Comparison of ENCODE assay signal across 20 cellular contexts in the genomic region with DNA sequence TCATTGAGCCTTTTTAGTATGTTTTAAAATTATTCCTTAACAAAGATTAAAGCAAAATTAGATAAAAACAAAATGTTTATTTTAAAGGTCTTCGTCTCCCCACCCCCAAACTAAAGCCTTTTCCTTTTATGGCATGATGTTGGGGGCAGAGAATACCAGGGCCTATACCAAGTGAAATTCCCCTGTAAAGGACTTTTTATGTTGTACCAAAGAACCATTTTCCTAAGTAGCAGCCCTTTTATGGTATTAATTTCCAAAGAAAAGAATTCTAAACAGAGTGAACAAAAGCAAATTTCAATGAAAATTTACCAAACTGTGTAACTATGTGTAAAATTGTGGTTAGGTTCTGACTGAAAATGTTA.
DNase-seq lines count a peak whose midpoint lies in the region; ATAC-seq and TF ChIP-seq lines count a peak whose summit lies in the region.
"Had no signal": no experiment of that assay in that cellular context is flagged by ENCODE, and none has a peak within 500 bp of the region (broad histone marks: within the 10 kb centered on the region; RNA-seq: fewer than 3 reads in every experiment).

No MANE protein-coding gene starts in this region.

- H3K9me3 ChIP-seq in adipocyte (ENCODE audit: control insufficient read depth, low read length), result no peaks in the 10 kb centered on the region
- no peaks in the 10 kb centered on the region for H3K9me3 ChIP-seq in sigmoid colon
- no peaks in the 10 kb centered on the region for H3K9me3 ChIP-seq in right lobe of liver
- H3K9me3 ChIP-seq: Caco-2 had no signal

- TF ChIP-seq POLR2A in sigmoid colon (IDR thresholded peaks at IDR 0.05), result no peak
- no peak for TF ChIP-seq POLR2A in right lobe of liver (IDR thresholded peaks at IDR 0.05)

- peaks cover 25% of the 10 kb centered on the region for H3K4me1 ChIP-seq in adipocyte (ENCODE audit: control insufficient read depth, insufficient read depth, low read length)
- H3K4me1 ChIP-seq in sigmoid colon, result peaks cover 0 to 17% (median 7%) of the 10 kb centered on the region in 4 donors
- H3K4me1 ChIP-seq in right lobe of liver, result peaks cover 0 to 16% (median 6%) of the 10 kb centered on the region in 4 donors
- H3K4me1 ChIP-seq: Caco-2 had no signal

- 65 to 93% methylated on average over 1 of the region's 1 CpG for WGBS in sigmoid colon, 2 donors
- 83% methylated on average over 1 of the region's 1 CpG for WGBS in right lobe of liver (ENCODE audit: insufficient coverage, low coverage, low lambda C conversion rate, missing lambda C conversion rate)

- TF ChIP-seq CTCF in fibroblast of pulmonary artery (IDR thresholded peaks at IDR 0.05; ENCODE audit: low read length, missing control alignments), result no peak
- TF ChIP-seq CTCF in sigmoid colon (IDR thresholded peaks at IDR 0.05), result no peak
- no peak for TF ChIP-seq CTCF in right lobe of liver (IDR thresholded peaks at IDR 0.05)

- H3K36me3 ChIP-seq in adipocyte (ENCODE audit: control insufficient read depth, insufficient read depth, low read length, severe bottlenecking) (peaks cover 90% of the 10 kb centered on the region), sigmoid colon (peaks cover 18 to 98% (median 30%) of the 10 kb centered on the region in 4 donors), right lobe of liver (peaks cover 0 to 30% (median 10%) of the 10 kb centered on the region in 4 donors)

- H3K9ac ChIP-seq in adipocyte (ENCODE audit: low read length), result peak overlapping the region; percentile 76

- peak overlapping the region; percentile 46 to 74 (median 68) for H3K27ac ChIP-seq in sigmoid colon
- H3K27ac ChIP-seq in right lobe of liver, result no peak overlapping the region
- H3K27ac ChIP-seq: RWPE1 had no signal

- intact Hi-C loops in sigmoid colon (cut with DNase I) (no loop called here), right lobe of liver (cut with DNase I) (no loop called here)

- H3K27me3 ChIP-seq in adipocyte (replicated peaks; ENCODE audit: control insufficient read depth, insufficient read depth, low read length) (no peaks in the 10 kb centered on the region), sigmoid colon (no peaks in the 10 kb centered on the region), right lobe of liver (no peaks in the 10 kb centered on the region)

- ATAC-seq in right lobe of liver, result no peak
- ATAC-seq: activated CD8-positive, alpha-beta T cell treated with anti-CD3 and anti-CD28 coated beads for 36 hours had no signal

- H3K4me3 ChIP-seq in adipocyte (ENCODE audit: low read length), result peak overlapping the region; percentile 70
- no peak overlapping the region for H3K4me3 ChIP-seq in fibroblast of pulmonary artery (replicated peaks; ENCODE audit: low read depth, low read length)
- H3K4me3 ChIP-seq in sigmoid colon, result no peak overlapping the region
- no peak overlapping the region for H3K4me3 ChIP-seq in right lobe of liver

- no peak for TF ChIP-seq EP300 in sigmoid colon (IDR thresholded peaks at IDR 0.05)

- DNase-seq in EL (peak; percentile 50), adipocyte (ENCODE audit: low read depth) (no peak), fibroblast of pulmonary artery (ENCODE audit: low read depth) (peak; percentile 71), sigmoid colon (no peak), NCI-H526 (lab: John Stamatoyannopoulos, UW) (no peak), right lobe of liver (no peak), nucleus accumbens (lab: John Stamatoyannopoulos, UW) (no peak), NCI-H2227 (lab: John Stamatoyannopoulos, UW; ENCODE audit: unreplicated experiment) (no peak)
- DNase-seq: activated CD8-positive, alpha-beta T cell treated with anti-CD3 and anti-CD28 coated beads for 36 hours; activated naive CD8-positive, alpha-beta T cell treated with anti-CD3 and anti-CD28 coated beads, Interleukin-2, amount 10 ng/mL, durations not matched to agents 7 days and 5 days; activated T-cell treated with anti-CD3 and anti-CD28 coated beads, Interleukin-2, amount 50 U/mL, for 48 hours; AML-193; Caco-2; GDM1; KBM-7; kidney; NCI-H1417; NK-92 treated with Interleukin-12 subunit alpha and Interleukin-12 subunit beta, amount 100 ng/mL, for 24 hours; T-helper 1 cell had no signal

Comparison
In these comparisons a context has a peak if more than half of its experiments do, and no peak if none do; other contexts are left out.
1. DNase-seq: peak in EL (single experiment) and fibroblast of pulmonary artery (single experiment); none in adipocyte (single experiment), sigmoid colon (single experiment), NCI-H526 (0 of 2), right lobe of liver (0 of 3), nucleus accumbens (0 of 56) and NCI-H2227 (single experiment).
2. H3K27ac ChIP-seq: peak in sigmoid colon (4 of 4); none in right lobe of liver (0 of 3).